1 cellular context compared by ENCODE assay signal in genomic region chr3:123960791-123961507, GRCh38.
TF ChIP-seq lines count a peak whose summit lies in the region.

Gene CCDC14 (minus strand): TSS chr3:123961229. CDS start chr3:123961173, 56 bp downstream.

TF ChIP-seq in WTC11, 78 proteins besides CTCF, POLR2A, EP300 and RAD21 (continued from another document and continues in another):
- peak; percentile 91 for TF ChIP-seq PRDM15 (CRISPR knock-in tag; IDR thresholded peaks at IDR 0.05)
- no peak for TF ChIP-seq CDX4 (CRISPR knock-in tag; IDR thresholded peaks at IDR 0.05; ENCODE audit: borderline replicate concordance)
- no peak for TF ChIP-seq ZNF219 (CRISPR knock-in tag; IDR thresholded peaks at IDR 0.05; ENCODE audit: borderline replicate concordance)
- no peak for TF ChIP-seq AR (CRISPR knock-in tag; IDR thresholded peaks at IDR 0.05)
- TF ChIP-seq ZNF512 (CRISPR knock-in tag; IDR thresholded peaks at IDR 0.05; ENCODE audit: borderline replicate concordance): no peak
- TF ChIP-seq TCF7 (CRISPR knock-in tag; IDR thresholded peaks at IDR 0.05; ENCODE audit: low read depth): no peak
- TF ChIP-seq CREB1 (CRISPR knock-in tag; IDR thresholded peaks at IDR 0.05): no peak
- TF ChIP-seq ZNF423 (CRISPR knock-in tag; IDR thresholded peaks at IDR 0.05): no peak
- no peak for TF ChIP-seq CBFB (CRISPR knock-in tag; IDR thresholded peaks at IDR 0.05; ENCODE audit: low read depth)
- no peak for TF ChIP-seq OVOL2 (CRISPR knock-in tag; IDR thresholded peaks at IDR 0.05; ENCODE audit: borderline replicate concordance)
- no peak for TF ChIP-seq ZNF232 (CRISPR knock-in tag; IDR thresholded peaks at IDR 0.05)
- TF ChIP-seq ATF1 (CRISPR knock-in tag; IDR thresholded peaks at IDR 0.05): no peak
- no peak for TF ChIP-seq STAT6 (CRISPR knock-in tag; conservative IDR thresholded peaks at IDR 0.05; ENCODE audit: low read depth)
- TF ChIP-seq ATF6 (CRISPR knock-in tag; IDR thresholded peaks at IDR 0.05): no peak
- TF ChIP-seq ZNF138 (CRISPR knock-in tag; conservative IDR thresholded peaks at IDR 0.05): no peak
- TF ChIP-seq NR3C1 (CRISPR knock-in tag; conservative IDR thresholded peaks at IDR 0.05; ENCODE audit: low read depth): no peak
- TF ChIP-seq FOXP1 (CRISPR knock-in tag; IDR thresholded peaks at IDR 0.05; ENCODE audit: borderline replicate concordance): no peak
- TF ChIP-seq ERG (CRISPR knock-in tag; IDR thresholded peaks at IDR 0.05): no peak
- no peak for TF ChIP-seq MYBL2 (CRISPR knock-in tag; IDR thresholded peaks at IDR 0.05)
- TF ChIP-seq ZSCAN18 (CRISPR knock-in tag; IDR thresholded peaks at IDR 0.05): no peak
- TF ChIP-seq FOXK1 (CRISPR knock-in tag; IDR thresholded peaks at IDR 0.05): peak; percentile 54; the same call in 1 of the 2 replicates
- TF ChIP-seq ZNF317 (CRISPR knock-in tag; IDR thresholded peaks at IDR 0.05; ENCODE audit: borderline replicate concordance, low read depth): no peak
- TF ChIP-seq ZNF425 (CRISPR knock-in tag; conservative IDR thresholded peaks at IDR 0.05): no peak
- TF ChIP-seq HMGA2 (CRISPR knock-in tag; IDR thresholded peaks at IDR 0.05): no peak
- peak; percentile 77 for TF ChIP-seq GABPB1 (CRISPR knock-in tag; IDR thresholded peaks at IDR 0.05)
- TF ChIP-seq SP1 (CRISPR knock-in tag; conservative IDR thresholded peaks at IDR 0.05): peak; percentile 80
- TF ChIP-seq ZNF396 (CRISPR knock-in tag; IDR thresholded peaks at IDR 0.05; ENCODE audit: borderline replicate concordance): no peak
- peak; percentile 53; the same call in 1 of the 2 replicates for TF ChIP-seq MAX (CRISPR knock-in tag; IDR thresholded peaks at IDR 0.05)
- no peak for TF ChIP-seq TEAD4 (CRISPR knock-in tag; IDR thresholded peaks at IDR 0.05)
- TF ChIP-seq ZNF416 (CRISPR knock-in tag; IDR thresholded peaks at IDR 0.05): no peak
- TF ChIP-seq SMAD3 (CRISPR knock-in tag; IDR thresholded peaks at IDR 0.05; ENCODE audit: borderline replicate concordance): no peak; the same call in 1 of the 2 replicates
- TF ChIP-seq RELA (CRISPR knock-in tag; IDR thresholded peaks at IDR 0.05; ENCODE audit: borderline replicate concordance): 0 out of 2 replicates have a peak, but pooled peaks have one; percentile 57
- no peak for TF ChIP-seq ATF2 (CRISPR knock-in tag; IDR thresholded peaks at IDR 0.05; ENCODE audit: borderline replicate concordance, low read depth)
- TF ChIP-seq E2F1 (CRISPR knock-in tag; IDR thresholded peaks at IDR 0.05): no peak
